Comparison of ENCODE assay signal across 24 cellular contexts in the genomic region with DNA sequence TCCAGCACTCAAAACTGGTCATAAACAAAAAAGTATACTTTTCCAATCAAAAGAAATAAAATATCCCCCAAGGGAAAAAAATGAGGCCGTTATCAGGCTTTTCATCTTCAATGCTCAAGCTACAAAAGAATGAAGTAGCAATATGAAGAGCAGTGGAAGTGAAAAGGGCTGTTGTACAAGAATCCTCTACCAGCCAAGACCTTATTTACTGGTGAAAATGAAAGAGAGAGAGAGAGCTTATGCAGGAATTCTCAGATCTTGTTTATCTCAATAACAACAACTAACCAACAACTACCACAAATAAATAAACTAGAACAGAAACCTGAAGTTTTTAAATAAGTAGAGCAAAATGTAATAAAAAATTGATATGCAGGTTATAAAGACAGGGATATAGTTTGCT.
A peak's percentile ranks its signal among the peaks of the same experiment; 100 is the strongest.
DNase-seq lines count a peak whose midpoint lies in the region; ATAC-seq, FAIRE-seq and TF ChIP-seq lines count a peak whose summit lies in the region.
"Had no signal": no experiment of that assay in that cellular context is flagged by ENCODE, and none has a peak within 500 bp of the region (broad histone marks: within the 10 kb centered on the region; RNA-seq: fewer than 3 reads in every experiment).

No MANE protein-coding gene starts in this region.

- TF ChIP-seq CTCF in GM12878 (IDR thresholded peaks at IDR 0.05 in 2 of 3, conservative IDR thresholded peaks at IDR 0.05 in 1 of 3; ENCODE audit: control insufficient read depth in 2 of 3, extremely low read depth in 1 of 3, insufficient read depth in 1 of 3, low read depth in 3 of 3, low read length in 3 of 3) = no peak
- no peak for TF ChIP-seq CTCF in omental fat pad (IDR thresholded peaks at IDR 0.05)
- no peak for TF ChIP-seq CTCF in endodermal cell (conservative IDR thresholded peaks at IDR 0.05)

- H3K4me1 ChIP-seq in GM12878 (ENCODE audit: control insufficient read depth, insufficient read depth, low read length) (no peaks in the 10 kb centered on the region), endodermal cell (ENCODE audit: control insufficient read depth, insufficient read depth, low read length) (peaks cover 6% of the 10 kb centered on the region)

- no peaks in the 10 kb centered on the region for H3K9me3 ChIP-seq in GM12878 (replicated peaks; ENCODE audit: control insufficient read depth, insufficient read depth, low read length)
- peaks cover 18% of the 10 kb centered on the region for H3K9me3 ChIP-seq in endodermal cell (ENCODE audit: control insufficient read depth, low read length)
- H3K9me3 ChIP-seq: BE2C had no signal

- RAD21 ChIA-PET in GM12878 (lab: Charles Lee; ENCODE audit: unreplicated experiment) = no interaction called here

- H3K4me3 Mint-ChIP-seq in endodermal cell = no peak overlapping the region
- H3K4me3 Mint-ChIP-seq: CD4-positive, CD25-positive, alpha-beta regulatory T cell; CD8-positive, alpha-beta memory T cell; GM23338; IgD-negative memory B cell had no signal

- no peak for TF ChIP-seq EP300 in GM12878 (IDR thresholded peaks at IDR 0.05; ENCODE audit: borderline replicate concordance in 1 of 2, control insufficient read depth in 1 of 2, low read depth in 2 of 2, low read length in 2 of 2)

- WGBS in GM12878 (ENCODE audit: insufficient coverage, insufficient replicate concordance, low lambda C conversion rate, missing lambda C conversion rate) = 24% methylated on average over 1 of the region's 1 CpG
- 67 to 86% methylated on average over 1 of the region's 1 CpG for WGBS in endodermal cell (ENCODE audit: insufficient coverage in 1 of 2, insufficient read length in 1 of 2), 2 experiments

- in situ Hi-C loops in GM12878 (cut with MboI) = no loop called here

- intact Hi-C loops in GM12878 (cut with micrococcal nuclease; ENCODE audit: unreplicated experiment) = no loop called here
- intact Hi-C loops in posterior cingulate gyrus (cut with DNase I) = no loop called here

- H3K4me3 ChIP-seq in GM12878 (no peak overlapping the region), endodermal cell (ENCODE audit: low read length) (no peak overlapping the region)
- H3K4me3 ChIP-seq: GM23338 had no signal

- BruUV-seq in GM12878 (replicated peaks; lab: Mats Ljungman, UMichigan) = no TSS peak

- H3K36me3 ChIP-seq in GM12878 (ENCODE audit: control insufficient read depth in 2 of 2, insufficient read depth in 2 of 2, low read length in 1 of 2) (no peaks in the 10 kb centered on the region), endodermal cell (ENCODE audit: control insufficient read depth, insufficient read depth, low read length) (no peaks in the 10 kb centered on the region)
- H3K36me3 ChIP-seq: BE2C had no signal

- TF ChIP-seq RAD21 in GM12878 (IDR thresholded peaks at IDR 0.05; ENCODE audit: insufficient read depth, low read depth, low read length) = no peak

- H3K27me3 ChIP-seq in GM12878 (replicated peaks in 1 of 2; ENCODE audit: control insufficient read depth in 2 of 2, insufficient read depth in 2 of 2, low read length in 1 of 2) = no peaks in the 10 kb centered on the region
- no peaks in the 10 kb centered on the region for H3K27me3 ChIP-seq in endodermal cell (ENCODE audit: control insufficient read depth, insufficient read depth, low read length, poor library complexity, severe bottlenecking)
- H3K27me3 ChIP-seq: BE2C had no signal

- no peak overlapping the region for H2AFZ ChIP-seq in GM12878 (ENCODE audit: control insufficient read depth, low read depth, low read length)
- H2AFZ ChIP-seq: GM23338 had no signal

- no peak overlapping the region for H3K27ac Mint-ChIP-seq in endodermal cell
- H3K27ac Mint-ChIP-seq: CD4-positive, CD25-positive, alpha-beta regulatory T cell; CD8-positive, alpha-beta memory T cell; GM23338; IgD-negative memory B cell had no signal

- FAIRE-seq in GM12878 (lab: Jason Lieb, UNC) = peak; percentile 38
- FAIRE-seq: GM12892, H54, HepG2 had no signal

- no peaks in the 10 kb centered on the region for H3K79me2 ChIP-seq in GM12878 (ENCODE audit: control insufficient read depth, insufficient read depth, low read length)

- H3K4me1 Mint-ChIP-seq in endodermal cell = peaks cover 22% of the 10 kb centered on the region
- H3K4me1 Mint-ChIP-seq: CD4-positive, CD25-positive, alpha-beta regulatory T cell; CD8-positive, alpha-beta memory T cell; IgD-negative memory B cell had no signal

- H3K27ac ChIP-seq in GM12878 (ENCODE audit: control insufficient read depth, insufficient read depth) (no peak overlapping the region), endodermal cell (ENCODE audit: low read depth, low read length) (no peak overlapping the region)

- ATAC-seq in GM18867 (IDR thresholded peaks at IDR 0.05; ENCODE audit: unreplicated experiment) (peak; percentile 79), HG03025 (IDR thresholded peaks at IDR 0.05; ENCODE audit: low FRiP score, unreplicated experiment) (peak; percentile 49), GM12878 (0 out of 3 replicates have a peak, but pooled peaks have one; percentile 36), omental fat pad (ENCODE audit: low FRiP score) (no peak), GM21381 (IDR thresholded peaks at IDR 0.05; ENCODE audit: unreplicated experiment) (no peak)
- ATAC-seq: GM23338, HepG2 had no signal

- DNase-seq in GM12878 (ENCODE audit: low read depth, low spot score) (no peak), omental fat pad (ENCODE audit: low spot score) (no peak), endodermal cell (no peak), posterior cingulate gyrus (no peak)
- DNase-seq: ACHN; BE2C; C1 segment of cervical spinal cord; CD4-positive, CD25-positive, alpha-beta regulatory T cell; CD8-positive, alpha-beta memory T cell; COR-L47; DMS 273 treated with DMSO at 0.1 percent for 48 hours; DMS53; DND-41; EL; HCEC 1CT; KG1 had no signal

- peaks cover 6% of the 10 kb centered on the region for H3K9me3 Mint-ChIP-seq in endodermal cell
- H3K9me3 Mint-ChIP-seq: GM23338 had no signal

- SMC1A ChIA-PET in GM12878 (lab: Charles Lee; ENCODE audit: uncharacterized antibody, unreplicated experiment) = interaction anchor here (1.3 kb wide), 1 partner anchor 15 kb away, joined by 4 read pairs; no protein-coding TSS in a partner anchor

- no peak for TF ChIP-seq POLR2A in GM12878 (IDR thresholded peaks at IDR 0.05; ENCODE audit: low read depth, low read length)

- no peak overlapping the region for H3K4me2 ChIP-seq in GM12878 (ENCODE audit: control insufficient read depth, insufficient read depth)
- H3K4me2 ChIP-seq: GM23338 had no signal

- H4K20me1 ChIP-seq in GM12878 (ENCODE audit: control insufficient read depth, insufficient read depth) = no peaks in the 10 kb centered on the region

- H3K27me3 Mint-ChIP-seq in endodermal cell (ENCODE audit: insufficient read depth) = peaks cover 1% of the 10 kb centered on the region
- H3K27me3 Mint-ChIP-seq: CD4-positive, CD25-positive, alpha-beta regulatory T cell; CD8-positive, alpha-beta memory T cell; IgD-negative memory B cell had no signal

- H3K9ac ChIP-seq in GM12878 (ENCODE audit: control insufficient read depth, insufficient read depth, low read length) (no peak overlapping the region), endodermal cell (ENCODE audit: extremely low read depth, low read length, poor library complexity, severe bottlenecking) (no peak overlapping the region)

- CTCF ChIA-PET in GM12878 (lab: Yijun Ruan, JAX) = interaction anchor here (0.6 to 0.7 kb wide), 2 partner anchors 19 to 616 kb away, joined by 3 to 4 read pairs; no protein-coding TSS in a partner anchor

- POLR2A ChIA-PET in GM12878 (lab: Charles Lee) = interaction anchor here (1.1 kb wide), 1 partner anchor 9 kb away, joined by 3 read pairs; no protein-coding TSS in a partner anchor

- peaks cover 6% of the 10 kb centered on the region for H3K36me3 Mint-ChIP-seq in endodermal cell (ENCODE audit: low read depth)
- H3K36me3 Mint-ChIP-seq: CD4-positive, CD25-positive, alpha-beta regulatory T cell had no signal

TF ChIP-seq in GM12878, 131 proteins besides CTCF, POLR2A, EP300 and RAD21:
- TF ChIP-seq BCL11A (IDR thresholded peaks at IDR 0.05; ENCODE audit: low read depth, low read length) = no peak
- no peak for TF ChIP-seq ZNF274 (IDR thresholded peaks at IDR 0.05; ENCODE audit: insufficient read depth, insufficient read length)
- no peak for TF ChIP-seq JUNB (IDR thresholded peaks at IDR 0.05)
- no peak for TF ChIP-seq IRF4 (IDR thresholded peaks at IDR 0.05; ENCODE audit: low read depth, low read length)
- no peak for TF ChIP-seq CREB1 (IDR thresholded peaks at IDR 0.05; ENCODE audit: low read depth)
- TF ChIP-seq MTA3 (IDR thresholded peaks at IDR 0.05; ENCODE audit: borderline replicate concordance, low read length) = no peak
- TF ChIP-seq, protein P1, sequence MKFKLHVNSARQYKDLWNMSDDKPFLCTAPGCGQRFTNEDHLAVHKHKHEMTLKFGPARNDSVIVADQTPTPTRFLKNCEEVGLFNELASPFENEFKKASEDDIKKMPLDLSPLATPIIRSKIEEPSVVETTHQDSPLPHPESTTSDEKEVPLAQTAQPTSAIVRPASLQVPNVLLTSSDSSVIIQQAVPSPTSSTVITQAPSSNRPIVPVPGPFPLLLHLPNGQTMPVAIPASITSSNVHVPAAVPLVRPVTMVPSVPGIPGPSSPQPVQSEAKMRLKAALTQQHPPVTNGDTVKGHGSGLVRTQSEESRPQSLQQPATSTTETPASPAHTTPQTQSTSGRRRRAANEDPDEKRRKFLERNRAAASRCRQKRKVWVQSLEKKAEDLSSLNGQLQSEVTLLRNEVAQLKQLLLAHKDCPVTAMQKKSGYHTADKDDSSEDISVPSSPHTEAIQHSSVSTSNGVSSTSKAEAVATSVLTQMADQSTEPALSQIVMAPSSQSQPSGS (IDR thresholded peaks at IDR 0.05; ENCODE audit: low read length) = no peak
- no peak for TF ChIP-seq HCFC1 (IDR thresholded peaks at IDR 0.05; ENCODE audit: low read length)
- TF ChIP-seq TCF12 (IDR thresholded peaks at IDR 0.05; ENCODE audit: low read depth, low read length) = no peak
- TF ChIP-seq NRF1 (conservative IDR thresholded peaks at IDR 0.05; ENCODE audit: low read depth, low read length) = no peak
- no peak for TF ChIP-seq WRNIP1 (IDR thresholded peaks at IDR 0.05; ENCODE audit: borderline replicate concordance, low read depth, low read length)
- TF ChIP-seq STAT3 (IDR thresholded peaks at IDR 0.05; ENCODE audit: low read depth, low read length) = no peak
- no peak for TF ChIP-seq HDAC2 (IDR thresholded peaks at IDR 0.05)
- no peak for TF ChIP-seq CHD1 (IDR thresholded peaks at IDR 0.05; ENCODE audit: low read depth, low read length)
TF ChIP-seq in GM12878: peak in this region for 0.

Comparison
In these comparisons a context has a peak if more than half of its experiments do, and no peak if none do; other contexts are left out.
1. ATAC-seq: peak in GM18867 (single experiment), HG03025 (single experiment) and GM12878 (single experiment); none in omental fat pad (single experiment) and GM21381 (single experiment).